Comparison of ENCODE assay signal across 1 cellular context in genomic region chr1:117339866-117340357, GRCh38.
TF ChIP-seq lines count a peak whose summit lies in the region.

No MANE protein-coding gene starts in this region.

TF ChIP-seq in K562, 482 proteins besides CTCF, POLR2A, EP300 and RAD21 (continued from another document and continues in another):
- TF ChIP-seq REST (CRISPR knock-in tag; IDR thresholded peaks at IDR 0.05; ENCODE audit: low read depth) (no peak), FOSL1 (tag; conservative IDR thresholded peaks at IDR 0.05) (0 out of 2 replicates have a peak, but pooled peaks have one; percentile 20), BCOR (IDR thresholded peaks at IDR 0.05) (no peak), SAFB (IDR thresholded peaks at IDR 0.05; ENCODE audit: borderline replicate concordance, low read depth, low read length) (no peak), ATF2 (CRISPR knock-in tag; IDR thresholded peaks at IDR 0.05) (no peak), NCOA1 (IDR thresholded peaks at IDR 0.05; ENCODE audit: low read depth) (0 out of 2 replicates have a peak, but pooled peaks have one; percentile 39), TAL1 (IDR thresholded peaks at IDR 0.05) (peak; percentile 23; the same call in 1 of the 2 replicates), ZBTB26 (CRISPR knock-in tag; IDR thresholded peaks at IDR 0.05) (peak; percentile 85; the same call in 1 of the 2 replicates), ZNF699 (CRISPR knock-in tag; IDR thresholded peaks at IDR 0.05; ENCODE audit: insufficient replicate concordance) (no peak), POLR3G (IDR thresholded peaks at IDR 0.05; ENCODE audit: extremely low read depth, insufficient read length, insufficient replicate concordance) (no peak), HDAC2 (IDR thresholded peaks at IDR 0.05) (0 out of 2 replicates have a peak, but pooled peaks have one; percentile 47), HDAC3 (IDR thresholded peaks at IDR 0.05; ENCODE audit: borderline replicate concordance, partially characterized antibody) (no peak), ZBTB33 (CRISPR knock-in tag; IDR thresholded peaks at IDR 0.05) (0 out of 2 replicates have a peak, but pooled peaks have one; percentile 29), CAMTA2 (CRISPR knock-in tag; conservative IDR thresholded peaks at IDR 0.05) (no peak), LARP7 (IDR thresholded peaks at IDR 0.05) (no peak), LEF1 (IDR thresholded peaks at IDR 0.05) (peak; percentile 79), E2F8 (IDR thresholded peaks at IDR 0.05; ENCODE audit: low read depth, partially characterized antibody) (no peak), ZNF551 (CRISPR knock-in tag; IDR thresholded peaks at IDR 0.05) (no peak), RHOXF2B (CRISPR knock-in tag; conservative IDR thresholded peaks at IDR 0.05) (no peak), HOXB6 (CRISPR knock-in tag; IDR thresholded peaks at IDR 0.05; ENCODE audit: borderline replicate concordance) (no peak), ARID4B (CRISPR knock-in tag; IDR thresholded peaks at IDR 0.05) (no peak), ATF1 (CRISPR knock-in tag; IDR thresholded peaks at IDR 0.05) (no peak), ATF1 (tag; IDR thresholded peaks at IDR 0.05) (peak; percentile 80), SAP30 (IDR thresholded peaks at IDR 0.05; ENCODE audit: borderline replicate concordance, insufficient read depth, low read depth, low read length, poor library complexity, severe bottlenecking) (no peak), STAG1 (CRISPR knock-in tag; IDR thresholded peaks at IDR 0.05; ENCODE audit: borderline replicate concordance) (no peak), MCM5 (IDR thresholded peaks at IDR 0.05; ENCODE audit: low read depth) (no peak), ZNF395 (CRISPR knock-in tag; IDR thresholded peaks at IDR 0.05) (peak; percentile 96), USF1 (CRISPR knock-in tag; IDR thresholded peaks at IDR 0.05) (no peak), GABPB2 (CRISPR knock-in tag; conservative IDR thresholded peaks at IDR 0.05) (no peak), ZFP91 (CRISPR knock-in tag; IDR thresholded peaks at IDR 0.05) (no peak), ZNF217 (CRISPR knock-in tag; IDR thresholded peaks at IDR 0.05) (no peak), ZNF766 (CRISPR knock-in tag; conservative IDR thresholded peaks at IDR 0.05) (peak; percentile 81; the same call in 1 of the 2 replicates), CBFA2T2 (conservative IDR thresholded peaks at IDR 0.05) (no peak), SUPT5H (IDR thresholded peaks at IDR 0.05) (no peak), MBD1 (CRISPR knock-in tag; IDR thresholded peaks at IDR 0.05) (no peak), CHD1 (IDR thresholded peaks at IDR 0.05; ENCODE audit: low read length) (no peak), SLC30A9 (CRISPR knock-in tag; IDR thresholded peaks at IDR 0.05) (no peak), BDP1 (IDR thresholded peaks at IDR 0.05; ENCODE audit: insufficient read depth, insufficient read length) (no peak), TCF7 (IDR thresholded peaks at IDR 0.05; ENCODE audit: borderline replicate concordance) (0 out of 2 replicates have a peak, but pooled peaks have one; percentile 54), FOXM1 (IDR thresholded peaks at IDR 0.05; ENCODE audit: low read depth) (peak; percentile 45), FOXM1 (CRISPR knock-in tag; IDR thresholded peaks at IDR 0.05; ENCODE audit: low read depth) (no peak)
